Comparison of ENCODE assay signal across 9 cellular contexts in genomic region chr6:21769405-21769851, GRCh38.
A peak's percentile ranks its signal among the peaks of the same experiment; 100 is the strongest.
DNase-seq lines count a peak whose midpoint lies in the region; ATAC-seq and TF ChIP-seq lines count a peak whose summit lies in the region.
"Had no signal": no experiment of that assay in that cellular context is flagged by ENCODE, and none has a peak within 500 bp of the region (broad histone marks: within the 10 kb centered on the region; RNA-seq: fewer than 3 reads in every experiment).

No MANE protein-coding gene starts in this region.

- peak overlapping the region; percentile 69 to 85 for H3K27ac ChIP-seq in breast epithelium
- no peak overlapping the region for H3K27ac ChIP-seq in iPS-20b (ENCODE audit: low read length)

- peak overlapping the region; percentile 8; the same call in 1 of the 2 replicates for H3K9ac ChIP-seq in iPS-20b (ENCODE audit: low read depth, low read length)

- peak overlapping the region in 1 of 3 donors; percentile 16 for H3K4me3 ChIP-seq in breast epithelium
- H3K4me3 ChIP-seq in iPS-20b (ENCODE audit: low read length) = peak overlapping the region; percentile 25; the same call in 1 of the 2 replicates

- TF ChIP-seq POLR2A in breast epithelium (IDR thresholded peaks at IDR 0.05) = no peak

- ATAC-seq in GM18909 (IDR thresholded peaks at IDR 0.05; ENCODE audit: poor library complexity, unreplicated experiment) = no peak
- ATAC-seq in GM19023 (IDR thresholded peaks at IDR 0.05; ENCODE audit: unreplicated experiment) = no peak
- no peak for ATAC-seq in GM21619 (IDR thresholded peaks at IDR 0.05; ENCODE audit: unreplicated experiment)
- ATAC-seq in HG03097 (IDR thresholded peaks at IDR 0.05; ENCODE audit: low FRiP score, unreplicated experiment) = no peak

- H3K9me3 ChIP-seq in breast epithelium (no peaks in the 10 kb centered on the region), iPS-20b (ENCODE audit: insufficient read depth, low read depth, low read length) (no peaks in the 10 kb centered on the region)

- DNase-seq in HS-27A (ENCODE audit: low read depth) = peak; percentile 40
- DNase-seq in breast epithelium (ENCODE audit: low spot score in 2 of 2) = no peak
- DNase-seq in stromal cell of bone marrow (ENCODE audit: low read depth) = peak; percentile 85
- DNase-seq: SHP77 had no signal

- H3K36me3 ChIP-seq in breast epithelium = no peaks in the 10 kb centered on the region
- H3K36me3 ChIP-seq in iPS-20b (ENCODE audit: insufficient read depth, low read depth, low read length) = peaks cover 6% of the 10 kb centered on the region

- TF ChIP-seq CTCF in breast epithelium (IDR thresholded peaks at IDR 0.05) = no peak

- intact Hi-C loops in breast epithelium (cut with DNase I; ENCODE audit: low total_unique reads) = no loop called here

- no peaks in the 10 kb centered on the region for H3K27me3 ChIP-seq in breast epithelium
- H3K27me3 ChIP-seq in iPS-20b (ENCODE audit: insufficient read depth, low read length) = no peaks in the 10 kb centered on the region

- H3K4me1 ChIP-seq in breast epithelium (no peaks in the 10 kb centered on the region), iPS-20b (ENCODE audit: insufficient read depth, low read length) (peaks cover 55% of the 10 kb centered on the region)

Comparison
In these comparisons a context has a peak if more than half of its experiments do, and no peak if none do; other contexts are left out.
1. DNase-seq: peak in HS-27A (single experiment) and stromal cell of bone marrow (single experiment); none in breast epithelium (0 of 2).